20 cellular contexts compared by ENCODE assay signal in genomic region chr7:73830618-73830871, GRCh38. TPM values are rescaled to one million over a fixed set of nuclear protein-coding genes. Genes with fewer than 3 reads are reported as not detected.
DNase-seq lines count a peak whose midpoint lies in the region; ATAC-seq and TF ChIP-seq lines count a peak whose summit lies in the region.
"Had no signal": no experiment of that assay in that cellular context is flagged by ENCODE, and none has a peak within 500 bp of the region (broad histone marks: within the 10 kb centered on the region; RNA-seq: fewer than 3 reads in every experiment).

No MANE protein-coding gene starts in this region.

- H3K4me3 ChIP-seq in IMR-90 (ENCODE audit: insufficient read depth, low read depth, low read length) (no peak overlapping the region), ectodermal cell (ENCODE audit: insufficient read depth, low read depth, low read length) (no peak overlapping the region), thyroid gland (replicated peaks in 1 of 3) (peak overlapping the region in 1 of 3 donors; percentile 60), heart right ventricle (no peak overlapping the region)
- H3K4me3 ChIP-seq: heart left ventricle had no signal

- no peak overlapping the region for H3K18ac ChIP-seq in IMR-90 (ENCODE audit: low read depth, low read length)

- H3K4me1 ChIP-seq in IMR-90 (ENCODE audit: control insufficient read depth, insufficient read depth, low read length): peaks cover 11% of the 10 kb centered on the region
- peaks cover 27% of the 10 kb centered on the region for H3K4me1 ChIP-seq in ectodermal cell (ENCODE audit: control insufficient read depth, insufficient read depth, low read length)
- H3K4me1 ChIP-seq in thyroid gland: peaks cover 53 to 56% of the 10 kb centered on the region in 2 donors
- H3K4me1 ChIP-seq in heart right ventricle: peaks cover 0 to 46% (median 4%) of the 10 kb centered on the region in 9 donors

- H2AK9ac ChIP-seq in IMR-90 (replicated peaks; ENCODE audit: low read depth, low read length, poor library complexity): peak overlapping the region; percentile 91

- CTCF ChIA-PET in IMR-90 (lab: Yijun Ruan, JAX): no interaction called here

- H2AFZ ChIP-seq in IMR-90 (replicated peaks; ENCODE audit: low read length, poor library complexity): no peak overlapping the region

- H3K27ac Mint-ChIP-seq in mesothelial cell of epicardium: peak overlapping the region; percentile 99

- no peaks in the 10 kb centered on the region for H4K20me1 ChIP-seq in IMR-90 (ENCODE audit: insufficient read depth, low read length)

- no peak overlapping the region for H3K56ac ChIP-seq in IMR-90 (ENCODE audit: extremely low read depth, insufficient read depth, low read length)

- H3K9me3 ChIP-seq in IMR-90 (ENCODE audit: control insufficient read depth, insufficient read depth, low read length) (no peaks in the 10 kb centered on the region), ectodermal cell (ENCODE audit: control insufficient read depth, low read length) (no peaks in the 10 kb centered on the region), thyroid gland (no peaks in the 10 kb centered on the region), heart right ventricle (no peaks in the 10 kb centered on the region)
- H3K9me3 ChIP-seq: heart left ventricle had no signal

- H3K14ac ChIP-seq in IMR-90 (replicated peaks; ENCODE audit: low read depth, low read length): 0 out of 2 replicates have a peak overlapping the region, but pooled peaks have one; percentile 45

- H3K36me3 ChIP-seq in IMR-90 (ENCODE audit: control insufficient read depth, insufficient read depth, low read length) (no peaks in the 10 kb centered on the region), ectodermal cell (ENCODE audit: control insufficient read depth, insufficient read depth, low read length) (no peaks in the 10 kb centered on the region), thyroid gland (no peaks in the 10 kb centered on the region), heart right ventricle (no peaks in the 10 kb centered on the region)
- H3K36me3 ChIP-seq: heart left ventricle, WERI-Rb-1 had no signal

- no peak overlapping the region for H4K5ac ChIP-seq in IMR-90 (ENCODE audit: low read depth, low read length)

- peaks cover 2% of the 10 kb centered on the region for H3K27me3 Mint-ChIP-seq in mesothelial cell of epicardium (ENCODE audit: low read depth)

- no peak overlapping the region for H2BK5ac ChIP-seq in IMR-90 (ENCODE audit: low read depth, low read length, poor library complexity, severe bottlenecking)

- peak overlapping the region; percentile 79 for H3K4me3 Mint-ChIP-seq in mesothelial cell of epicardium

- H3K4ac ChIP-seq in IMR-90 (ENCODE audit: low read depth, low read length): peak overlapping the region; percentile 47; the same call in 1 of the 2 replicates

- H3K27ac ChIP-seq in IMR-90 (ENCODE audit: insufficient read depth, low read length) (no peak overlapping the region), ectodermal cell (ENCODE audit: insufficient read depth, low read depth, low read length, poor library complexity, severe bottlenecking) (peak overlapping the region; percentile 6), thyroid gland (peak overlapping the region; percentile 90 to 98 (median 95)), heart right ventricle (no peak overlapping the region)
- H3K27ac ChIP-seq: heart left ventricle, HL-60, WERI-Rb-1 had no signal

- H3K4me2 ChIP-seq in IMR-90 (ENCODE audit: low read depth, low read length): no peak overlapping the region

- H3K23ac ChIP-seq in IMR-90 (ENCODE audit: low read depth, low read length): no peak overlapping the region

- peaks cover 31% of the 10 kb centered on the region for H3K9me1 ChIP-seq in IMR-90 (ENCODE audit: insufficient read depth, low read length)

- no peak for TF ChIP-seq RAD21 in IMR-90 (IDR thresholded peaks at IDR 0.05; ENCODE audit: low read length)

- no peak for ATAC-seq in IMR-90 (ENCODE audit: low read depth)
- ATAC-seq in HG02852 (IDR thresholded peaks at IDR 0.05; ENCODE audit: unreplicated experiment): no peak
- ATAC-seq in heart right ventricle: no peak
- ATAC-seq in GM21447 (IDR thresholded peaks at IDR 0.05; ENCODE audit: unreplicated experiment): no peak
- ATAC-seq: heart left ventricle; stimulated activated naive CD8-positive, alpha-beta T cell treated with anti-CD3 and anti-CD28 coated beads, Interleukin-15, Interleukin-2, amounts not matched to agents 100 U/mL and 50 U/mL, for 24 hours had no signal

- H2BK120ac ChIP-seq in IMR-90 (ENCODE audit: low read depth, low read length): no peak overlapping the region

- peak overlapping the region; percentile 56; the same call in 1 of the 2 replicates for H2AK5ac ChIP-seq in IMR-90 (ENCODE audit: low read depth, low read length)

- DNase-seq in IMR-90 (peak; percentile 28), mesothelial cell of epicardium (ENCODE audit: low spot score in 2 of 2, unreplicated experiment in 2 of 2) (peak in 1 of 2 experiments; percentile 71), thyroid gland (no peak), heart right ventricle (no peak), UCSD-AML1 (lab: John Stamatoyannopoulos, UW; ENCODE audit: unreplicated experiment) (no peak)
- DNase-seq: activated effector memory CD4-positive, alpha-beta T cell treated with Interleukin-2 at 50 U/mL for 16 hours; amygdala; erythroblast; NCI-H1930; nucleus accumbens; OCI-M1; stimulated activated naive CD8-positive, alpha-beta T cell treated with anti-CD3 and anti-CD28 coated beads, Interleukin-15, Interleukin-2, amounts not matched to agents 100 U/mL and 50 U/mL, for 24 hours had no signal

- no peak overlapping the region; a peak in 1 of 4 replicates for H4K8ac ChIP-seq in IMR-90 (ENCODE audit: low read depth in 2 of 2, low read length in 2 of 2)

- no CpG with 5 or more reads among the region's 2 CpGs for WGBS in IMR-90 (ENCODE audit: extremely low coverage in 2 of 2, insufficient read length in 1 of 2), 2 experiments
- 8 to 12% methylated on average over 2 of the region's 2 CpGs for WGBS in ectodermal cell, 2 experiments
- WGBS in thyroid gland, 2 donors: 0 to 14% methylated on average over 1 to 2 of the region's 2 CpGs
- WGBS in heart right ventricle, 2 donors: 2 to 12% methylated on average over 2 of the region's 2 CpGs

- dilution Hi-C loops in IMR-90 (cut with HindIII; ENCODE audit: low sequenced_read_pairs, unreplicated experiment): no loop called here

- peaks cover 0 to 11% of the 10 kb centered on the region in 2 experiments; a peak in 1 of 4 replicates for H3K79me1 ChIP-seq in IMR-90 (ENCODE audit: low read depth in 1 of 2, low read length in 2 of 2)

- H2BK20ac ChIP-seq in IMR-90 (ENCODE audit: low read depth, low read length): no peak overlapping the region

- H3K9ac ChIP-seq in IMR-90 (ENCODE audit: low read depth, low read length): no peak overlapping the region

- H3K36me3 Mint-ChIP-seq in mesothelial cell of epicardium: no peaks in the 10 kb centered on the region

- H2BK15ac ChIP-seq in IMR-90 (ENCODE audit: low read depth, low read length): no peak overlapping the region

- no peaks in the 10 kb centered on the region for H3K9me3 Mint-ChIP-seq in mesothelial cell of epicardium

- TF ChIP-seq POLR2A in IMR-90 (IDR thresholded peaks at IDR 0.05; ENCODE audit: low read depth, low read length) (no peak), thyroid gland (IDR thresholded peaks at IDR 0.05) (no peak)

- TF ChIP-seq CTCF in IMR-90 (conservative IDR thresholded peaks at IDR 0.05; ENCODE audit: low read depth, low read length) (no peak), mesothelial cell of epicardium (IDR thresholded peaks at IDR 0.05; ENCODE audit: unreplicated experiment) (no peak), thyroid gland (IDR thresholded peaks at IDR 0.05) (no peak), heart right ventricle (IDR thresholded peaks at IDR 0.05) (no peak)

- peaks cover 67% of the 10 kb centered on the region for H3K4me1 Mint-ChIP-seq in mesothelial cell of epicardium

- in situ Hi-C loops in IMR-90 (cut with MboI; ENCODE audit: low sequenced_read_pairs): no loop called here

- H3K27me3 ChIP-seq in IMR-90 (ENCODE audit: control insufficient read depth, insufficient read depth, low read length) (no peaks in the 10 kb centered on the region), ectodermal cell (ENCODE audit: control insufficient read depth, insufficient read depth, low read length, poor library complexity, severe bottlenecking) (no peaks in the 10 kb centered on the region), thyroid gland (no peaks in the 10 kb centered on the region), heart right ventricle (peaks cover 0 to 20% (median 7%) of the 10 kb centered on the region in 7 donors)

- POLR2A ChIA-PET in IMR-90 (lab: Charles Lee; ENCODE audit: unreplicated experiment): no interaction called here

- intact Hi-C loops in IMR-90 (cut with micrococcal nuclease) (no loop called here), thyroid gland (cut with DNase I) (no loop called here), heart right ventricle (cut with DNase I) (no loop called here)

- H4K91ac ChIP-seq in IMR-90 (ENCODE audit: insufficient read depth, low read depth, low read length): no peak overlapping the region

- BruUV-seq in IMR-90 (replicated peaks; lab: Mats Ljungman, UMichigan): no TSS peak

RNA-seq across cellular contexts. Expression of gene CLDN4, which starts 0.3 kb away (rescaled TPM):
- total RNA-seq in IMR-90 (2012; rRNA removed) (2.9 and 3.9 TPM in 2 replicates), mesothelial cell of epicardium (158 to 175 TPM (median 165 TPM) in 3 replicates), thyroid gland (100 to 1,000 TPM; 178 to 301 (median 196) TPM), heart right ventricle (under 1 TPM in 2 of 10 donors, not detected in 8; 0.14 to 0.30 TPM)
- polyA plus RNA-seq in IMR-90 (2012; rRNA removed) (3.8 and 4.4 TPM in 2 replicates), heart right ventricle (under 1 TPM in 1 of 2 donors, not detected in 1; 0.03 TPM)
- polyA plus RNA-seq in IMR-90 (2012; cell fraction: cytosol; rRNA removed): 2.4 and 4.7 TPM in 2 replicates
- polyA plus RNA-seq in IMR-90 (2012; cell fraction: nucleus; rRNA removed; ENCODE audit: low replicate concordance): 1.9 and 4.8 TPM in 2 replicates
- polyA plus RNA-seq in ectodermal cell (2013, experiment 1 of 4): 1.3 TPM
- polyA plus RNA-seq in ectodermal cell (2013, experiment 2 of 4): 2.0 TPM
- 1.4 TPM for polyA plus RNA-seq in ectodermal cell (2013, experiment 3 of 4)
- 1.2 TPM for polyA plus RNA-seq in ectodermal cell (2013, experiment 4 of 4)
- total RNA-seq: activated CD8-positive, alpha-beta memory T cell treated with anti-CD3 and anti-CD28 coated beads for 36 hours had no signal

RNA-seq across cellular contexts. Expression of gene METTL27, which starts 11.8 kb away (rescaled TPM):
- total RNA-seq in IMR-90 (2012; rRNA removed): 1.7 and 2.3 TPM in 2 replicates
- polyA plus RNA-seq in IMR-90 (2012; rRNA removed): 4.3 and 5.2 TPM in 2 replicates
- 5.0 and 8.7 TPM in 2 replicates for polyA plus RNA-seq in IMR-90 (2012; cell fraction: cytosol; rRNA removed)
- polyA plus RNA-seq in IMR-90 (2012; cell fraction: nucleus; rRNA removed; ENCODE audit: low replicate concordance): 4.1 and 6.2 TPM in 2 replicates
- polyA plus RNA-seq in ectodermal cell (2013, experiment 1 of 4): 4.7 TPM
- polyA plus RNA-seq in ectodermal cell (2013, experiment 2 of 4): 3.4 TPM
- polyA plus RNA-seq in ectodermal cell (2013, experiment 3 of 4): 3.3 TPM
- polyA plus RNA-seq in ectodermal cell (2013, experiment 4 of 4): 4.7 TPM
- total RNA-seq in mesothelial cell of epicardium: 7.9 to 11.4 TPM (median 8.7 TPM) in 3 replicates
- 10 to 100 TPM in 2 of 4 donors, 1 to 10 TPM in 2; 3.8 to 16.3 (median 9.6) TPM for total RNA-seq in thyroid gland
- total RNA-seq in heart right ventricle: 1 to 10 TPM in 1 of 10 donors, under 1 TPM in 7, not detected in 2; 0.31 to 1.3 (median 0.47) TPM
- polyA plus RNA-seq in heart right ventricle: under 1 TPM in 1 of 2 donors, not detected in 1; 0.16 TPM

RNA-seq across cellular contexts. Expression of gene TMEM270, which starts 30.4 kb away (rescaled TPM):
- total RNA-seq in IMR-90 (2012; rRNA removed) (not detected in 2 replicates), mesothelial cell of epicardium (not detected in 3 replicates), thyroid gland (not detected), heart right ventricle (not detected)
- polyA plus RNA-seq in IMR-90 (2012; rRNA removed) (0.17 TPM in 1 of 2 replicates, not detected in the other), heart right ventricle (not detected)
- 0.19 TPM in 1 of 2 replicates, not detected in the other for polyA plus RNA-seq in IMR-90 (2012; cell fraction: cytosol; rRNA removed)
- not detected in 2 replicates for polyA plus RNA-seq in IMR-90 (2012; cell fraction: nucleus; rRNA removed; ENCODE audit: low replicate concordance)
- polyA plus RNA-seq in ectodermal cell (2013, experiment 1 of 4): not detected
- not detected for polyA plus RNA-seq in ectodermal cell (2013, experiment 2 of 4)
- not detected for polyA plus RNA-seq in ectodermal cell (2013, experiment 3 of 4)
- not detected for polyA plus RNA-seq in ectodermal cell (2013, experiment 4 of 4)
- total RNA-seq: activated CD8-positive, alpha-beta memory T cell treated with anti-CD3 and anti-CD28 coated beads for 36 hours; heart left ventricle; liver had no signal
- polyA plus RNA-seq: heart left ventricle had no signal

Comparison
In these comparisons a context has a peak if more than half of its experiments do, and no peak if none do; other contexts are left out.
1. H3K27ac ChIP-seq: peak in ectodermal cell (single experiment) and thyroid gland (3 of 3); none in IMR-90 (single experiment) and heart right ventricle (0 of 10).
2. RNA of gene CLDN4, which starts 0.3 kb away (total RNA-seq): 178 to 301 TPM in thyroid gland and 158 to 175 TPM in mesothelial cell of epicardium; 2.9 to 3.9 TPM in IMR-90 and 0.14 to 0.30 TPM in heart right ventricle; every median in the first group is over 10 times any median in the second.